In the genomic region with DNA sequence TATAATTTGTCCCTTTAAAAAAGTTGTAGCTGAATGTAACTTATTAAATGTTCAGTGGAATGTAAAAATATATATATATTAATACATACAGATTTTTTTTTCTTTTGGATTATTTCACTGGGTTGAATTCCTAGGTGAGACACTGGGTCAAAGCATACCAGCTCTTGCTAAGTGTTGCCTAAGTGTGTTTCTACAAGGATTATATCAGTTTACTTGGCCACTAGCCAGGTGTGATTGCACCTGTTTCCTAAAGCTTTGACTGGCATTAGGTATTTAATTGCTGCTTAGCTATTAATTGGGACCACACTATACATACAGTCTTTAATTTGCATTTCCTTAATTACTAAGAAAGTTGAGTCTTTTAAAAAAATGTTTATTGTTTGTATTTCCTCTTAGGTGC, we compare ENCODE assay signal across 20 cellular contexts. TPM values are rescaled to one million over a fixed set of nuclear protein-coding genes. Genes with fewer than 3 reads are reported as not detected.
DNase-seq lines count a peak whose midpoint lies in the region; ATAC-seq and TF ChIP-seq lines count a peak whose summit lies in the region.
"Had no signal": no experiment of that assay in that cellular context is flagged by ENCODE, and none has a peak within 500 bp of the region (broad histone marks: within the 10 kb centered on the region; RNA-seq: fewer than 3 reads in every experiment).

No MANE protein-coding gene starts in this region.

- no peaks in the 10 kb centered on the region for H3K36me3 Mint-ChIP-seq in osteocyte (ENCODE audit: unreplicated experiment)
- H3K36me3 Mint-ChIP-seq: CD8-positive, alpha-beta memory T cell; IgD-negative memory B cell had no signal

- peaks cover 35% of the 10 kb centered on the region for H3K27me3 Mint-ChIP-seq in osteocyte (ENCODE audit: unreplicated experiment)

- H3K4me1 Mint-ChIP-seq in osteocyte (ENCODE audit: unreplicated experiment): peaks cover 4% of the 10 kb centered on the region

- no peak for ATAC-seq in omental fat pad (ENCODE audit: low FRiP score)

- H3K27ac Mint-ChIP-seq in osteocyte (ENCODE audit: unreplicated experiment): no peak overlapping the region
- H3K27ac Mint-ChIP-seq: IgD-negative memory B cell; T-helper 2 cell treated with Interferon-gamma antibody and Interleukin-4, amounts not matched to agents 5 μg/mL and 100 μg/mL, for 36 hours had no signal

- H3K4me3 Mint-ChIP-seq in osteocyte (ENCODE audit: unreplicated experiment): no peak overlapping the region
- H3K4me3 Mint-ChIP-seq: IgD-negative memory B cell; T-helper 2 cell treated with Interferon-gamma antibody and Interleukin-4, amounts not matched to agents 5 μg/mL and 100 μg/mL, for 36 hours had no signal

- DNase-seq in NCI-H345 (lab: John Stamatoyannopoulos, UW) (peak; percentile 10), NCI-H345 treated with DMSO at 0.1 percent for 48 hours (lab: John Stamatoyannopoulos, UW; ENCODE audit: unreplicated experiment) (no peak), DMS153 (lab: John Stamatoyannopoulos, UW) (peak; percentile 13), DMS53 (lab: John Stamatoyannopoulos, UW) (peak; percentile 83), RPMI8226 (peak; percentile 36), osteocyte (ENCODE audit: extremely low spot score, unreplicated experiment) (no peak), omental fat pad (ENCODE audit: low spot score) (no peak)
- DNase-seq: ACHN; C1 segment of cervical spinal cord; CD8-positive, alpha-beta memory T cell; Kasumi-1; MM.1S; NCI-H1092 treated with DMSO at 0.1 percent for 48 hours; NCI-H2081 treated with DMSO at 0.1 percent for 48 hours; SHP77 treated with DMSO at 0.1 percent for 48 hours; SK-N-SH had no signal

- no peak for TF ChIP-seq CTCF in osteocyte (IDR thresholded peaks at IDR 0.05)
- TF ChIP-seq CTCF in omental fat pad (IDR thresholded peaks at IDR 0.05): no peak

- H3K9me3 Mint-ChIP-seq in osteocyte (ENCODE audit: unreplicated experiment): no peaks in the 10 kb centered on the region
- H3K9me3 Mint-ChIP-seq: CD8-positive, alpha-beta memory T cell; IgD-negative memory B cell; T-helper 2 cell treated with Interferon-gamma antibody and Interleukin-4, amounts not matched to agents 5 μg/mL and 100 μg/mL, for 36 hours had no signal

RNA-seq across cellular contexts. Expression of gene ELOVL3, which starts 5.5 kb away (rescaled TPM):
- total RNA-seq in osteocyte (not detected in 2 replicates), omental fat pad (1 to 10 TPM in 3 of 4 donors, under 1 TPM in 1; 0.72 to 4.6 (median 2.1) TPM)
- total RNA-seq: CD8-positive, alpha-beta memory T cell; H1 had no signal

RNA-seq across cellular contexts. Expression of gene PITX3, which starts 20.7 kb away (rescaled TPM):
- 0.31 TPM in 1 of 2 replicates, not detected in the other for total RNA-seq in osteocyte
- total RNA-seq in omental fat pad: under 1 TPM in 2 of 4 donors, not detected in 2; 0.36 to 0.37 TPM
- total RNA-seq: CD8-positive, alpha-beta memory T cell; RPMI7951 had no signal

RNA-seq across cellular contexts. Expression of gene GBF1, which starts 24.7 kb away (rescaled TPM):
- total RNA-seq in osteocyte (58.7 and 59.9 TPM in 2 replicates), omental fat pad (10 to 100 TPM; 28.1 to 34.9 (median 31.6) TPM)

Comparison
In these comparisons a context has a peak if more than half of its experiments do, and no peak if none do; other contexts are left out.
1. DNase-seq: peak in NCI-H345 (single experiment), DMS153 (single experiment), DMS53 (single experiment) and RPMI8226 (single experiment); none in NCI-H345 treated with DMSO at 0.1 percent for 48 hours (single experiment), osteocyte (single experiment) and omental fat pad (single experiment).